22 cellular contexts compared by ENCODE assay signal in the genomic region with DNA sequence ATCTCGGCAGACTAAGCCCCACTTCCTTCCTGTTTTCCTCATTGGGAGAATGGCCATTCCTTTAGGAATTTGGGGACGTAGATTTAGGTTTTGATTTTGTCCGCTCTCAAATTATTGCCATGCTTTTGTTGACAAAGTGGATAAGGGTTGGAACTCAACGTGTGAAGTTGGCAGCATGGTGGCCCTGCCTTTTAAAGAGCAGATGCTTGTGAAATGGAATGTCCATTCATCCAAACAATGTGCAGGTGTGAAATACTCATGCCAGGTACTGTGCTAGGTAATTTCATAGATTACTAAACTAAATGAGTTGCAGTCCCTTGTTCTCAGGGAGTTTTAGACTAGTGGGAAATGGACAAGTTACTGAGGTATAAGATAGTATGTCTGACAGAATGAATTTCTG.
DNase-seq lines count a peak whose midpoint lies in the region; ATAC-seq lines count a peak whose summit lies in the region.
"Had no signal": no experiment of that assay in that cellular context is flagged by ENCODE, and none has a peak within 500 bp of the region (broad histone marks: within the 10 kb centered on the region; RNA-seq: fewer than 3 reads in every experiment).

No MANE protein-coding gene starts in this region.

- H2AFZ ChIP-seq in trophoblast cell (ENCODE audit: insufficient read depth, low read length, poor library complexity): no peak overlapping the region

- H3K14ac ChIP-seq in trophoblast cell (ENCODE audit: low read length): no peak overlapping the region

- no peaks in the 10 kb centered on the region for H3K36me3 ChIP-seq in trophoblast cell (ENCODE audit: control insufficient read depth in 1 of 2, insufficient read depth in 2 of 2, low read length in 2 of 2)
- H3K36me3 ChIP-seq: BE2C, BLaER1 had no signal

- H4K8ac ChIP-seq in trophoblast cell (ENCODE audit: low read depth, low read length): no peak overlapping the region

- H3K27ac ChIP-seq in epithelial cell of prostate (peak overlapping the region; percentile 69), trophoblast cell (ENCODE audit: low read depth, low read length) (no peak overlapping the region)
- H3K27ac ChIP-seq: BLaER1 had no signal

- no peak overlapping the region for H4K91ac ChIP-seq in trophoblast cell (ENCODE audit: low read depth, low read length)

- no peak overlapping the region for H3K18ac ChIP-seq in trophoblast cell (ENCODE audit: low read length)

- no peaks in the 10 kb centered on the region for H3K79me1 ChIP-seq in trophoblast cell (ENCODE audit: low read length)

- H2BK120ac ChIP-seq in trophoblast cell (ENCODE audit: insufficient read depth, low read length, poor library complexity): no peak overlapping the region

- no peak overlapping the region for H3K4ac ChIP-seq in trophoblast cell (ENCODE audit: low read depth, low read length)

- H3K9ac ChIP-seq in trophoblast cell (ENCODE audit: low read length): no peak overlapping the region
- H3K9ac ChIP-seq: BLaER1 had no signal

- no CpG with 5 or more reads among the region's 4 CpGs for WGBS in trophoblast cell (ENCODE audit: extremely low coverage, insufficient coverage, insufficient read length)

- H3K79me2 ChIP-seq in trophoblast cell (ENCODE audit: control insufficient read depth, insufficient read depth, low read length, poor library complexity): no peaks in the 10 kb centered on the region

- ATAC-seq in HG02642 (IDR thresholded peaks at IDR 0.05; ENCODE audit: poor library complexity, unreplicated experiment) (no peak), GM21367 (IDR thresholded peaks at IDR 0.05; ENCODE audit: unreplicated experiment) (no peak), HG03045 (IDR thresholded peaks at IDR 0.05; ENCODE audit: unreplicated experiment) (no peak)

- no peaks in the 10 kb centered on the region for H3K27me3 ChIP-seq in trophoblast cell (ENCODE audit: insufficient read depth, low read length)
- H3K27me3 ChIP-seq: BE2C, BLaER1 had no signal

- no peak overlapping the region for H2AK5ac ChIP-seq in trophoblast cell (ENCODE audit: low read length)

- peak; percentile 55 for DNase-seq in G401 (ENCODE audit: low spot score)
- DNase-seq in cerebellar cortex (ENCODE audit: low spot score): peak; percentile 48
- no peak for DNase-seq in epithelial cell of prostate (ENCODE audit: low read depth, low spot score)
- peak; percentile 30 to 74 for DNase-seq in trophoblast cell
- no peak for DNase-seq in AG08395 (ENCODE audit: low spot score)
- DNase-seq: 8988T; BE2C; CD4-positive, alpha-beta memory T cell; CD4-positive, CD25-positive, alpha-beta regulatory T cell; CD8-positive, alpha-beta memory T cell; COR-L47; DMS 273 treated with DMSO at 0.1 percent for 48 hours; DMS153; DMS53; DMS79; DND-41; EL; GF-D8 had no signal

- no peak overlapping the region for H3K4me3 ChIP-seq in trophoblast cell (ENCODE audit: low read depth, low read length)
- H3K4me3 ChIP-seq: BLaER1 had no signal

- no peak overlapping the region for H3K23ac ChIP-seq in trophoblast cell (ENCODE audit: low read length)

- H3K4me1 ChIP-seq in trophoblast cell (ENCODE audit: control insufficient read depth in 1 of 2, insufficient read depth in 2 of 2, low read length in 2 of 2): no peaks in the 10 kb centered on the region
- H3K4me1 ChIP-seq: BE2C had no signal

- H3K4me2 ChIP-seq in trophoblast cell (ENCODE audit: low read length): no peak overlapping the region
- H3K4me2 ChIP-seq: BLaER1 had no signal

- no peak overlapping the region for H4K12ac ChIP-seq in trophoblast cell (ENCODE audit: low read depth, low read length)

- H3K9me3 ChIP-seq in trophoblast cell (ENCODE audit: insufficient read depth, low read depth, low read length): peaks cover 2% of the 10 kb centered on the region
- H3K9me3 ChIP-seq: BE2C, BLaER1 had no signal

- H2BK12ac ChIP-seq in trophoblast cell (ENCODE audit: low read length): no peak overlapping the region

- H2BK5ac ChIP-seq in trophoblast cell (ENCODE audit: low read depth, low read length, poor library complexity): no peak overlapping the region

- in situ Hi-C loops in G401 (cut with HindIII; ENCODE audit: low sequenced_read_pairs): no loop called here

Comparison
In these comparisons a context has a peak if more than half of its experiments do, and no peak if none do; other contexts are left out.
1. DNase-seq: peak in G401 (single experiment), cerebellar cortex (single experiment) and trophoblast cell (2 of 2); none in epithelial cell of prostate (single experiment) and AG08395 (single experiment).